Comparison of ENCODE assay signal across 9 cellular contexts in the genomic region with DNA sequence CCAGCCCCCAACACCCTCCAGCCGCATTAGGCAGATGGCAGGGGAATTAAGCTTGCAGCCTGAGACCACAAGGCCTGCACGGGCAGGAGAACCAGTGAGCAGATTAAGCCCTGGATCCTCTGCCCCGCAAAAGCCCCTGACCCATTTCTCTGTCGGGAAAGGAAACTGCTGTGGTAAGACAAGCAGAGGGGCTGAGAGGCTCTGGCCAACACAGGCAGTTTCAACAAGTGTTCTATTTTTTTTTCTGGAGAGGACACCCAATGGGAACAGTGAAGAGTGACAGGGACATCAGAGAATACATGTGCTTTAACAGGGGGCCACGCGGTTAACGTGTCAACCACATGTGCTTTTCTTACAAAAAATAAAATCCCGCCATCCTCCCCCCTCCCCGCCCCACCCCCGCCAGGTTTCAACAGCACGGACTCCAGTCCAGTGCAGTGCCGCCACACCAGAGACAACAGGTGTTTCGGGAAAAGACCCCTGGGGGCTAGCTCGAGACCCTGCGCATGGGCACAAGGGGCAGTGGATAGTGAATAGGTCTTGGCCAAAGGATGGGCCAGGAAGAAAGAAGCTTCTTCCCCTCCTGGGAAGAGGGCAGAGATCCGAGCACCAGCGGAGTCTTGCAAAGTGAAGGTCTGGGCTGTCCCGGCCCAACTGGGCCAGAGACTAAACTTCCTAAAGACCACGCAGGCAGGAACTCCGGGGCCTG. TPM values are rescaled to one million over a fixed set of nuclear protein-coding genes. Genes with fewer than 3 reads are reported as not detected.
DNase-seq lines count a peak whose midpoint lies in the region; ATAC-seq, FAIRE-seq and TF ChIP-seq lines count a peak whose summit lies in the region.
"Had no signal": no experiment of that assay in that cellular context is flagged by ENCODE, and none has a peak within 500 bp of the region (broad histone marks: within the 10 kb centered on the region; RNA-seq: fewer than 3 reads in every experiment).

No MANE protein-coding gene starts in this region.

- peak overlapping the region; percentile 83 to 88 for H3K9ac ChIP-seq in colonic mucosa (ENCODE audit: low read depth in 2 of 2, low read length in 2 of 2)

- H3K4me1 ChIP-seq in A549 (peaks cover 8% of the 10 kb centered on the region; the same call in 2 of the 3 replicates), colonic mucosa (no peaks in the 10 kb centered on the region), lower lobe of right lung (peaks cover 56% of the 10 kb centered on the region)

- 8% methylated on average over 18 of the region's 20 CpGs for WGBS in A549 (ENCODE audit: missing lambda C conversion rate)

- FAIRE-seq in A549 (lab: Jason Lieb, UNC) (no peak), HTR-8/SVneo (lab: Jason Lieb, UNC) (no peak)

- intact Hi-C loops in colonic mucosa (cut with DNase I) (no loop called here), lower lobe of right lung (cut with DNase I) (no loop called here)

- DNase-seq in A549 (ENCODE audit: low read depth in 1 of 2, low spot score in 1 of 2): peak in 1 of 2 experiments; percentile 13
- DNase-seq in T-helper 9 cell: peak; percentile 56
- peak; percentile 44 for DNase-seq in colonic mucosa
- no peak for DNase-seq in lower lobe of right lung
- DNase-seq in stimulated activated CD8-positive, alpha-beta memory T cell treated with anti-CD3 and anti-CD28 coated beads, Interleukin-4, amount 100 ng/mL, for 4 hours (ENCODE audit: low read depth in 2 of 2, low spot score in 1 of 2): peak; percentile 31 to 46
- DNase-seq in HTR-8/SVneo (ENCODE audit: insufficient read length, low spot score): no peak

- CTCF ChIA-PET in A549 (lab: Yijun Ruan, JAX): interaction anchor here (0.5 to 0.6 kb wide), 2 partner anchors 10 to 15 kb away, joined by 3 to 4 read pairs; no protein-coding TSS in a partner anchor

- no peak for TF ChIP-seq RAD21 in A549 (conservative IDR thresholded peaks at IDR 0.05 in 1 of 2, IDR thresholded peaks at IDR 0.05 in 1 of 2)

- ATAC-seq in A549 (peak; percentile 55 to 73), GM18511 (IDR thresholded peaks at IDR 0.05; ENCODE audit: unreplicated experiment) (peak; percentile 24), HG03378 (IDR thresholded peaks at IDR 0.05; ENCODE audit: unreplicated experiment) (peak; percentile 27), lower lobe of right lung (peak; percentile 59 to 66)

- POLR2A ChIA-PET in A549 (lab: Yijun Ruan, JAX): no interaction called here

- peak overlapping the region; percentile 72 for H3K4me2 ChIP-seq in A549

- no peak for TF ChIP-seq CTCF in A549 (IDR thresholded peaks at IDR 0.05)
- TF ChIP-seq CTCF in colonic mucosa (IDR thresholded peaks at IDR 0.05): no peak
- TF ChIP-seq CTCF in lower lobe of right lung (IDR thresholded peaks at IDR 0.05): no peak

- no peak for TF ChIP-seq EP300 in A549 (IDR thresholded peaks at IDR 0.05)

- H3K27me3 ChIP-seq in colonic mucosa (no peaks in the 10 kb centered on the region), lower lobe of right lung (ENCODE audit: low read depth) (no peaks in the 10 kb centered on the region)

- no peak for TF ChIP-seq POLR2A in A549 (IDR thresholded peaks at IDR 0.05; ENCODE audit: low read length)

- H3K9me3 ChIP-seq in A549 (no peaks in the 10 kb centered on the region), colonic mucosa (no peaks in the 10 kb centered on the region), lower lobe of right lung (no peaks in the 10 kb centered on the region)

- H3K4me3 ChIP-seq in A549: peak overlapping the region; percentile 78
- H3K4me3 ChIP-seq in colonic mucosa: peak overlapping the region; percentile 92
- H3K4me3 ChIP-seq in lower lobe of right lung: peak overlapping the region; percentile 95

- H3K27ac ChIP-seq in A549 (peak overlapping the region; percentile 73 to 96), colonic mucosa (peak overlapping the region; percentile 86), lower lobe of right lung (peak overlapping the region; percentile 97)

- H3K36me3 ChIP-seq in colonic mucosa (no peaks in the 10 kb centered on the region), lower lobe of right lung (no peaks in the 10 kb centered on the region)

TF ChIP-seq in A549, 52 proteins besides CTCF, POLR2A, EP300 and RAD21:
- no peak for TF ChIP-seq CEBPB (IDR thresholded peaks at IDR 0.05)
- TF ChIP-seq MAFK (IDR thresholded peaks at IDR 0.05; ENCODE audit: partially characterized antibody): no peak
- TF ChIP-seq, protein P1, sequence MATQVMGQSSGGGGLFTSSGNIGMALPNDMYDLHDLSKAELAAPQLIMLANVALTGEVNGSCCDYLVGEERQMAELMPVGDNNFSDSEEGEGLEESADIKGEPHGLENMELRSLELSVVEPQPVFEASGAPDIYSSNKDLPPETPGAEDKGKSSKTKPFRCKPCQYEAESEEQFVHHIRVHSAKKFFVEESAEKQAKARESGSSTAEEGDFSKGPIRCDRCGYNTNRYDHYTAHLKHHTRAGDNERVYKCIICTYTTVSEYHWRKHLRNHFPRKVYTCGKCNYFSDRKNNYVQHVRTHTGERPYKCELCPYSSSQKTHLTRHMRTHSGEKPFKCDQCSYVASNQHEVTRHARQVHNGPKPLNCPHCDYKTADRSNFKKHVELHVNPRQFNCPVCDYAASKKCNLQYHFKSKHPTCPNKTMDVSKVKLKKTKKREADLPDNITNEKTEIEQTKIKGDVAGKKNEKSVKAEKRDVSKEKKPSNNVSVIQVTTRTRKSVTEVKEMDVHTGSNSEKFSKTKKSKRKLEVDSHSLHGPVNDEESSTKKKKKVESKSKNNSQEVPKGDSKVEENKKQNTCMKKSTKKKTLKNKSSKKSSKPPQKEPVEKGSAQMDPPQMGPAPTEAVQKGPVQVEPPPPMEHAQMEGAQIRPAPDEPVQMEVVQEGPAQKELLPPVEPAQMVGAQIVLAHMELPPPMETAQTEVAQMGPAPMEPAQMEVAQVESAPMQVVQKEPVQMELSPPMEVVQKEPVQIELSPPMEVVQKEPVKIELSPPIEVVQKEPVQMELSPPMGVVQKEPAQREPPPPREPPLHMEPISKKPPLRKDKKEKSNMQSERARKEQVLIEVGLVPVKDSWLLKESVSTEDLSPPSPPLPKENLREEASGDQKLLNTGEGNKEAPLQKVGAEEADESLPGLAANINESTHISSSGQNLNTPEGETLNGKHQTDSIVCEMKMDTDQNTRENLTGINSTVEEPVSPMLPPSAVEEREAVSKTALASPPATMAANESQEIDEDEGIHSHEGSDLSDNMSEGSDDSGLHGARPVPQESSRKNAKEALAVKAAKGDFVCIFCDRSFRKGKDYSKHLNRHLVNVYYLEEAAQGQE (IDR thresholded peaks at IDR 0.05): no peak
- TF ChIP-seq, protein P2, sequence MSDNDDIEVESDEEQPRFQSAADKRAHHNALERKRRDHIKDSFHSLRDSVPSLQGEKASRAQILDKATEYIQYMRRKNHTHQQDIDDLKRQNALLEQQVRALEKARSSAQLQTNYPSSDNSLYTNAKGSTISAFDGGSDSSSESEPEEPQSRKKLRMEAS (IDR thresholded peaks at IDR 0.05): no peak
- no peak for TF ChIP-seq HOXB13 (CRISPR knock-in tag; IDR thresholded peaks at IDR 0.05; ENCODE audit: low read depth)
- TF ChIP-seq CHD4 (IDR thresholded peaks at IDR 0.05; ENCODE audit: borderline replicate concordance): no peak
- TF ChIP-seq GATA3 (IDR thresholded peaks at IDR 0.05; ENCODE audit: borderline replicate concordance): no peak
- TF ChIP-seq, protein P3, sequence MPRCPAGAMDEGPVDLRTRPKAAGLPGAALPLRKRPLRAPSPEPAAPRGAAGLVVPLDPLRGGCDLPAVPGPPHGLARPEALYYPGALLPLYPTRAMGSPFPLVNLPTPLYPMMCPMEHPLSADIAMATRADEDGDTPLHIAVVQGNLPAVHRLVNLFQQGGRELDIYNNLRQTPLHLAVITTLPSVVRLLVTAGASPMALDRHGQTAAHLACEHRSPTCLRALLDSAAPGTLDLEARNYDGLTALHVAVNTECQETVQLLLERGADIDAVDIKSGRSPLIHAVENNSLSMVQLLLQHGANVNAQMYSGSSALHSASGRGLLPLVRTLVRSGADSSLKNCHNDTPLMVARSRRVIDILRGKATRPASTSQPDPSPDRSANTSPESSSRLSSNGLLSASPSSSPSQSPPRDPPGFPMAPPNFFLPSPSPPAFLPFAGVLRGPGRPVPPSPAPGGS (IDR thresholded peaks at IDR 0.05): no peak
- TF ChIP-seq, protein P4, sequence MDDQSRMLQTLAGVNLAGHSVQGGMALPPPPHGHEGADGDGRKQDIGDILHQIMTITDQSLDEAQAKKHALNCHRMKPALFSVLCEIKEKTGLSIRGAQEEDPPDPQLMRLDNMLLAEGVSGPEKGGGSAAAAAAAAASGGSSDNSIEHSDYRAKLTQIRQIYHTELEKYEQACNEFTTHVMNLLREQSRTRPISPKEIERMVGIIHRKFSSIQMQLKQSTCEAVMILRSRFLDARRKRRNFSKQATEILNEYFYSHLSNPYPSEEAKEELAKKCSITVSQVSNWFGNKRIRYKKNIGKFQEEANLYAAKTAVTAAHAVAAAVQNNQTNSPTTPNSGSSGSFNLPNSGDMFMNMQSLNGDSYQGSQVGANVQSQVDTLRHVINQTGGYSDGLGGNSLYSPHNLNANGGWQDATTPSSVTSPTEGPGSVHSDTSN (IDR thresholded peaks at IDR 0.05): no peak
- no peak for TF ChIP-seq NPAS2 (CRISPR knock-in tag; IDR thresholded peaks at IDR 0.05; ENCODE audit: borderline replicate concordance)
- no peak for TF ChIP-seq MYC (IDR thresholded peaks at IDR 0.05; ENCODE audit: borderline replicate concordance, low read length)
- no peak for TF ChIP-seq ZC3H11A (IDR thresholded peaks at IDR 0.05)
- no peak for TF ChIP-seq JUNB (IDR thresholded peaks at IDR 0.05)
TF ChIP-seq in A549: peak in this region for 0.

RNA-seq across cellular contexts. Expression of a gene that starts 0.8 kb away (rescaled TPM):
- polyA plus RNA-seq in A549 (2011; rRNA removed) (4.4 and 6.4 TPM in 2 replicates), A549 (2017; fragmentation: RNase III; extraction: RNeasy Plus Mini Kit Qiagen cat#74134 plus additional on column Dnase treatment) (3.7 to 4.9 TPM (median 4.1 TPM) in 3 replicates)
- 1.7 and 2.2 TPM in 2 replicates for polyA plus RNA-seq in A549 (2012; cell fraction: cytosol; rRNA removed)
- 3.5 and 4.2 TPM in 2 replicates for polyA plus RNA-seq in A549 (2012; cell fraction: nucleus; rRNA removed)
- polyA minus RNA-seq in A549 (2011; rRNA and poly(A)+ RNA removed): 11.9 and 13.6 TPM in 2 replicates
- total RNA-seq in colonic mucosa (10 to 100 TPM; 21.7 to 30.8 TPM), lower lobe of right lung (40.9 TPM)

RNA-seq across cellular contexts. Expression of a gene that starts 32.5 kb away (rescaled TPM):
- not detected in 2 replicates for polyA plus RNA-seq in A549 (2011; rRNA removed)
- not detected in 2 replicates for polyA plus RNA-seq in A549 (2012; cell fraction: cytosol; rRNA removed)
- polyA plus RNA-seq in A549 (2012; cell fraction: nucleus; rRNA removed): not detected in 2 replicates
- not detected in 3 replicates for polyA plus RNA-seq in A549 (2017; fragmentation: RNase III; extraction: RNeasy Plus Mini Kit Qiagen cat#74134 plus additional on column Dnase treatment)
- not detected in 2 replicates for polyA minus RNA-seq in A549 (2011; rRNA and poly(A)+ RNA removed)
- under 1 TPM; 0.05 to 0.17 TPM for total RNA-seq in colonic mucosa
- 0.32 TPM for total RNA-seq in lower lobe of right lung
- total RNA-seq: renal cortical epithelial cell had no signal

RNA-seq across cellular contexts. Expression of a gene that starts 51.6 kb away (rescaled TPM):
- polyA plus RNA-seq in A549 (2011; rRNA removed): not detected in 2 replicates
- not detected in 2 replicates for polyA plus RNA-seq in A549 (2012; cell fraction: cytosol; rRNA removed)
- not detected in 2 replicates for polyA plus RNA-seq in A549 (2012; cell fraction: nucleus; rRNA removed)
- polyA plus RNA-seq in A549 (2017; fragmentation: RNase III; extraction: RNeasy Plus Mini Kit Qiagen cat#74134 plus additional on column Dnase treatment): not detected in 3 replicates
- not detected in 2 replicates for polyA minus RNA-seq in A549 (2011; rRNA and poly(A)+ RNA removed)
- total RNA-seq in colonic mucosa: 1 to 10 TPM; 1.0 to 1.6 TPM
- total RNA-seq in lower lobe of right lung: 4.3 TPM
- total RNA-seq: renal cortical epithelial cell had no signal

Comparison
In these comparisons a context has a peak if more than half of its experiments do, and no peak if none do; other contexts are left out.
1. DNase-seq: peak in T-helper 9 cell (single experiment), colonic mucosa (single experiment) and stimulated activated CD8-positive, alpha-beta memory T cell treated with anti-CD3 and anti-CD28 coated beads, Interleukin-4, amount 100 ng/mL, for 4 hours (2 of 2); none in lower lobe of right lung (single experiment) and HTR-8/SVneo (single experiment).
2. Peak in every context shown above with its lines, with median percentiles within 50 percentile points of each other: ATAC-seq, H3K27ac ChIP-seq and H3K4me3 ChIP-seq.